ENCODE assay signal across 1 cellular context in genomic region chr10:1605999-1606940, GRCh38.
TF ChIP-seq lines count a peak whose summit lies in the region.

No MANE protein-coding gene starts in this region.

TF ChIP-seq in GM23338, 12 proteins besides CTCF, POLR2A, EP300 and RAD21 (continued from another document):
- TF ChIP-seq, protein P1, sequence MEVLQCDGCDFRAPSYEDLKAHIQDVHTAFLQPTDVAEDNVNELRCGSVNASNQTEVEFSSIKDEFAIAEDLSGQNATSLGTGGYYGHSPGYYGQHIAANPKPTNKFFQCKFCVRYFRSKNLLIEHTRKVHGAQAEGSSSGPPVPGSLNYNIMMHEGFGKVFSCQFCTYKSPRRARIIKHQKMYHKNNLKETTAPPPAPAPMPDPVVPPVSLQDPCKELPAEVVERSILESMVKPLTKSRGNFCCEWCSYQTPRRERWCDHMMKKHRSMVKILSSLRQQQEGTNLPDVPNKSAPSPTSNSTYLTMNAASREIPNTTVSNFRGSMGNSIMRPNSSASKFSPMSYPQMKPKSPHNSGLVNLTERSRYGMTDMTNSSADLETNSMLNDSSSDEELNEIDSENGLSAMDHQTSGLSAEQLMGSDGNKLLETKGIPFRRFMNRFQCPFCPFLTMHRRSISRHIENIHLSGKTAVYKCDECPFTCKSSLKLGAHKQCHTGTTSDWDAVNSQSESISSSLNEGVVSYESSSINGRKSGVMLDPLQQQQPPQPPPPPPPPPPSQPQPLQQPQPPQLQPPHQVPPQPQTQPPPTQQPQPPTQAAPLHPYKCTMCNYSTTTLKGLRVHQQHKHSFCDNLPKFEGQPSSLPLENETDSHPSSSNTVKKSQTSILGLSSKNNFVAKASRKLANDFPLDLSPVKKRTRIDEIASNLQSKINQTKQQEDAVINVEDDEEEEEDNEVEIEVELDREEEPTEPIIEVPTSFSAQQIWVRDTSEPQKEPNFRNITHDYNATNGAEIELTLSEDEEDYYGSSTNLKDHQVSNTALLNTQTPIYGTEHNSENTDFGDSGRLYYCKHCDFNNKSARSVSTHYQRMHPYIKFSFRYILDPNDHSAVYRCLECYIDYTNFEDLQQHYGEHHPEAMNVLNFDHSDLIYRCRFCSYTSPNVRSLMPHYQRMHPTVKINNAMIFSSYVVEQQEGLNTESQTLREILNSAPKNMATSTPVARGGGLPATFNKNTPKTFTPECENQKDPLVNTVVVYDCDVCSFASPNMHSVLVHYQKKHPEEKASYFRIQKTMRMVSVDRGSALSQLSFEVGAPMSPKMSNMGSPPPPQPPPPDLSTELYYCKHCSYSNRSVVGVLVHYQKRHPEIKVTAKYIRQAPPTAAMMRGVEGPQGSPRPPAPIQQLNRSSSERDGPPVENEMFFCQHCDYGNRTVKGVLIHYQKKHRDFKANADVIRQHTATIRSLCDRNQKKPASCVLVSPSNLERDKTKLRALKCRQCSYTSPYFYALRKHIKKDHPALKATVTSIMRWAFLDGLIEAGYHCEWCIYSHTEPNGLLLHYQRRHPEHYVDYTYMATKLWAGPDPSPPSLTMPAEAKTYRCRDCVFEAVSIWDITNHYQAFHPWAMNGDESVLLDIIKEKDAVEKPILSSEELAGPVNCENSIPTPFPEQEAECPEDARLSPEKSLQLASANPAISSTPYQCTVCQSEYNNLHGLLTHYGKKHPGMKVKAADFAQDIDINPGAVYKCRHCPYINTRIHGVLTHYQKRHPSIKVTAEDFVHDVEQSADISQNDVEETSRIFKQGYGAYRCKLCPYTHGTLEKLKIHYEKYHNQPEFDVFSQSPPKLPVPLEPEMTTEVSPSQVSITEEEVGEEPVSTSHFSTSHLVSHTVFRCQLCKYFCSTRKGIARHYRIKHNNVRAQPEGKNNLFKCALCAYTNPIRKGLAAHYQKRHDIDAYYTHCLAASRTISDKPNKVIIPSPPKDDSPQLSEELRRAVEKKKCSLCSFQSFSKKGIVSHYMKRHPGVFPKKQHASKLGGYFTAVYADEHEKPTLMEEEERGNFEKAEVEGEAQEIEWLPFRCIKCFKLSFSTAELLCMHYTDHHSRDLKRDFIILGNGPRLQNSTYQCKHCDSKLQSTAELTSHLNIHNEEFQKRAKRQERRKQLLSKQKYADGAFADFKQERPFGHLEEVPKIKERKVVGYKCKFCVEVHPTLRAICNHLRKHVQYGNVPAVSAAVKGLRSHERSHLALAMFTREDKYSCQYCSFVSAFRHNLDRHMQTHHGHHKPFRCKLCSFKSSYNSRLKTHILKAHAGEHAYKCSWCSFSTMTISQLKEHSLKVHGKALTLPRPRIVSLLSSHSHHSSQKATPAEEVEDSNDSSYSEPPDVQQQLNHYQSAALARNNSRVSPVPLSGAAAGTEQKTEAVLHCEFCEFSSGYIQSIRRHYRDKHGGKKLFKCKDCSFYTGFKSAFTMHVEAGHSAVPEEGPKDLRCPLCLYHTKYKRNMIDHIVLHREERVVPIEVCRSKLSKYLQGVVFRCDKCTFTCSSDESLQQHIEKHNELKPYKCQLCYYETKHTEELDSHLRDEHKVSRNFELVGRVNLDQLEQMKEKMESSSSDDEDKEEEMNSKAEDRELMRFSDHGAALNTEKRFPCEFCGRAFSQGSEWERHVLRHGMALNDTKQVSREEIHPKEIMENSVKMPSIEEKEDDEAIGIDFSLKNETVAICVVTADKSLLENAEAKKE (CRISPR knock-in tag; IDR thresholded peaks at IDR 0.05) = no peak
- TF ChIP-seq POLR2AphosphoS5 (IDR thresholded peaks at IDR 0.05; ENCODE audit: low read depth) (no peak), JUNB (IDR thresholded peaks at IDR 0.05; ENCODE audit: unreplicated experiment) (no peak), NANOG (IDR thresholded peaks at IDR 0.05; ENCODE audit: borderline replicate concordance) (no peak), EZH2phosphoT487 (IDR thresholded peaks at IDR 0.05; ENCODE audit: unreplicated experiment) (no peak), STAT1 (IDR thresholded peaks at IDR 0.05; ENCODE audit: unreplicated experiment) (no peak), ZNF114 (CRISPR knock-in tag; IDR thresholded peaks at IDR 0.05) (no peak), ZNF331 (CRISPR knock-in tag; IDR thresholded peaks at IDR 0.05; ENCODE audit: low read depth) (no peak)
- TF ChIP-seq, protein P2, sequence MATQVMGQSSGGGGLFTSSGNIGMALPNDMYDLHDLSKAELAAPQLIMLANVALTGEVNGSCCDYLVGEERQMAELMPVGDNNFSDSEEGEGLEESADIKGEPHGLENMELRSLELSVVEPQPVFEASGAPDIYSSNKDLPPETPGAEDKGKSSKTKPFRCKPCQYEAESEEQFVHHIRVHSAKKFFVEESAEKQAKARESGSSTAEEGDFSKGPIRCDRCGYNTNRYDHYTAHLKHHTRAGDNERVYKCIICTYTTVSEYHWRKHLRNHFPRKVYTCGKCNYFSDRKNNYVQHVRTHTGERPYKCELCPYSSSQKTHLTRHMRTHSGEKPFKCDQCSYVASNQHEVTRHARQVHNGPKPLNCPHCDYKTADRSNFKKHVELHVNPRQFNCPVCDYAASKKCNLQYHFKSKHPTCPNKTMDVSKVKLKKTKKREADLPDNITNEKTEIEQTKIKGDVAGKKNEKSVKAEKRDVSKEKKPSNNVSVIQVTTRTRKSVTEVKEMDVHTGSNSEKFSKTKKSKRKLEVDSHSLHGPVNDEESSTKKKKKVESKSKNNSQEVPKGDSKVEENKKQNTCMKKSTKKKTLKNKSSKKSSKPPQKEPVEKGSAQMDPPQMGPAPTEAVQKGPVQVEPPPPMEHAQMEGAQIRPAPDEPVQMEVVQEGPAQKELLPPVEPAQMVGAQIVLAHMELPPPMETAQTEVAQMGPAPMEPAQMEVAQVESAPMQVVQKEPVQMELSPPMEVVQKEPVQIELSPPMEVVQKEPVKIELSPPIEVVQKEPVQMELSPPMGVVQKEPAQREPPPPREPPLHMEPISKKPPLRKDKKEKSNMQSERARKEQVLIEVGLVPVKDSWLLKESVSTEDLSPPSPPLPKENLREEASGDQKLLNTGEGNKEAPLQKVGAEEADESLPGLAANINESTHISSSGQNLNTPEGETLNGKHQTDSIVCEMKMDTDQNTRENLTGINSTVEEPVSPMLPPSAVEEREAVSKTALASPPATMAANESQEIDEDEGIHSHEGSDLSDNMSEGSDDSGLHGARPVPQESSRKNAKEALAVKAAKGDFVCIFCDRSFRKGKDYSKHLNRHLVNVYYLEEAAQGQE (IDR thresholded peaks at IDR 0.05; ENCODE audit: unreplicated experiment) = no peak
